9 cellular contexts compared by ENCODE assay signal in the genomic region with DNA sequence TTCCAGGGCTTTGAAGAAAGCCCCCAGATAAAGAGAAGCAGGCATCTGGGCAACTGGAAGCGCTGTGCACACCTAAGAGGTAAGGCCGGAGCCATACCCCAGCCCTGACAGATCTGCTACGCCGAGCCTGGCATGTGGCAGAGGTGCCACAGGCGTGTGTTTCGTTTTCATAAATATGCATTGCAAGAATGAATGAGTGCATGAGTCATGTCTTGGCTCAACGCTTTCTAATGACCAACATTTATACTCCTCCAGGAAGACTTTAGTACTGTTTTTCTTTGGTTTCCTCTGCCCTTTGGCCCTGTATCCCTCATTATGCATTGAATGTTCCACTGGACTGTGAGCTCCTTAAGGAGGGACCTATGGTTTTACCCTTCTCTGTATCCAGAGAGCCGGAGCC. TPM values are rescaled to one million over a fixed set of nuclear protein-coding genes. Genes with fewer than 3 reads are reported as not detected.
DNase-seq lines count a peak whose midpoint lies in the region; ATAC-seq, FAIRE-seq and TF ChIP-seq lines count a peak whose summit lies in the region.
"Had no signal": no experiment of that assay in that cellular context is flagged by ENCODE, and none has a peak within 500 bp of the region (broad histone marks: within the 10 kb centered on the region; RNA-seq: fewer than 3 reads in every experiment).

No MANE protein-coding gene starts in this region.

- no peaks in the 10 kb centered on the region for H3K79me2 ChIP-seq in fibroblast of lung (ENCODE audit: control insufficient read depth, insufficient read depth, low read length)

- FAIRE-seq in RCC 7860 (lab: Jason Lieb, UNC) = peak; percentile 74

- no peaks in the 10 kb centered on the region for H4K20me1 ChIP-seq in fibroblast of lung (ENCODE audit: control insufficient read depth, extremely low read depth, insufficient read depth, low read length)

- intact Hi-C loops in sciatic nerve (cut with DNase I) = no loop called here

- ATAC-seq in sciatic nerve = peak; percentile 41
- ATAC-seq in GM18907 (IDR thresholded peaks at IDR 0.05; ENCODE audit: unreplicated experiment) = no peak
- no peak for ATAC-seq in HG03025 (IDR thresholded peaks at IDR 0.05; ENCODE audit: low FRiP score, unreplicated experiment)
- no peak for ATAC-seq in HG03045 (IDR thresholded peaks at IDR 0.05; ENCODE audit: unreplicated experiment)

- no peaks in the 10 kb centered on the region for H3K27me3 ChIP-seq in fibroblast of lung (ENCODE audit: control insufficient read depth, insufficient read depth, low read length)
- H3K27me3 ChIP-seq: gastrocnemius medialis had no signal

- DNase-seq in GM03348 (ENCODE audit: low spot score) (peak; percentile 72), RCC 7860 (ENCODE audit: low spot score) (peak; percentile 76), fibroblast of lung (ENCODE audit: low read depth in 2 of 2) (peak; percentile 90 to 92), sciatic nerve (ENCODE audit: low spot score) (no peak), NCI-H2171 treated with DMSO at 0.1 percent for 48 hours (lab: John Stamatoyannopoulos, UW) (no peak)
- DNase-seq: gastrocnemius medialis had no signal

- no peak overlapping the region for H3K9ac ChIP-seq in fibroblast of lung (ENCODE audit: insufficient read depth, low read length)

- peak overlapping the region; percentile 55 for H3K27ac ChIP-seq in fibroblast of lung (ENCODE audit: insufficient read depth, low read length)
- H3K27ac ChIP-seq: gastrocnemius medialis had no signal

- H3K4me2 ChIP-seq in fibroblast of lung (ENCODE audit: extremely low read depth, insufficient read depth, low read length) = peak overlapping the region; percentile 48

- TF ChIP-seq CTCF in fibroblast of lung (conservative IDR thresholded peaks at IDR 0.05 in 1 of 2, IDR thresholded peaks at IDR 0.05 in 1 of 2; ENCODE audit: low read depth in 1 of 2, low read length in 2 of 2) = no peak

- no peaks in the 10 kb centered on the region for H3K36me3 ChIP-seq in fibroblast of lung (ENCODE audit: control insufficient read depth, insufficient read depth, low read length)
- H3K36me3 ChIP-seq: gastrocnemius medialis had no signal

- H3K4me3 ChIP-seq in fibroblast of lung (replicated peaks in 1 of 4; ENCODE audit: control extremely low read depth in 1 of 4, insufficient read depth in 1 of 4, low read depth in 3 of 4, low read length in 4 of 4) = no peak overlapping the region
- H3K4me3 ChIP-seq: gastrocnemius medialis had no signal

- peaks cover 6% of the 10 kb centered on the region for H3K4me1 ChIP-seq in fibroblast of lung (ENCODE audit: control insufficient read depth, extremely low read depth, insufficient read depth, low read length)

- no peaks in the 10 kb centered on the region for H3K9me3 ChIP-seq in fibroblast of lung (ENCODE audit: control insufficient read depth, insufficient read depth, low read depth, low read length)
- H3K9me3 ChIP-seq: gastrocnemius medialis had no signal

- no peak overlapping the region for H2AFZ ChIP-seq in fibroblast of lung (ENCODE audit: low read length)

RNA-seq across cellular contexts. Expression of gene CSNK2A3, which starts 38.7 kb away (rescaled TPM):
- total RNA-seq in fibroblast of lung (1.8 and 2.3 TPM in 2 replicates), sciatic nerve (2.1 TPM)
- polyA plus RNA-seq in fibroblast of lung = 2.1 and 2.3 TPM in 2 replicates
- polyA plus RNA-seq in fibroblast of lung (2012) = 1.7 and 1.8 TPM in 2 replicates
- polyA minus RNA-seq in fibroblast of lung (ENCODE audit: low replicate concordance) = 0.33 TPM in 1 of 2 replicates, not detected in the other

Comparison
In these comparisons a context has a peak if more than half of its experiments do, and no peak if none do; other contexts are left out.
1. DNase-seq: peak in GM03348 (single experiment), RCC 7860 (single experiment) and fibroblast of lung (2 of 2); none in sciatic nerve (single experiment) and NCI-H2171 treated with DMSO at 0.1 percent for 48 hours (single experiment).